In the genomic region with DNA sequence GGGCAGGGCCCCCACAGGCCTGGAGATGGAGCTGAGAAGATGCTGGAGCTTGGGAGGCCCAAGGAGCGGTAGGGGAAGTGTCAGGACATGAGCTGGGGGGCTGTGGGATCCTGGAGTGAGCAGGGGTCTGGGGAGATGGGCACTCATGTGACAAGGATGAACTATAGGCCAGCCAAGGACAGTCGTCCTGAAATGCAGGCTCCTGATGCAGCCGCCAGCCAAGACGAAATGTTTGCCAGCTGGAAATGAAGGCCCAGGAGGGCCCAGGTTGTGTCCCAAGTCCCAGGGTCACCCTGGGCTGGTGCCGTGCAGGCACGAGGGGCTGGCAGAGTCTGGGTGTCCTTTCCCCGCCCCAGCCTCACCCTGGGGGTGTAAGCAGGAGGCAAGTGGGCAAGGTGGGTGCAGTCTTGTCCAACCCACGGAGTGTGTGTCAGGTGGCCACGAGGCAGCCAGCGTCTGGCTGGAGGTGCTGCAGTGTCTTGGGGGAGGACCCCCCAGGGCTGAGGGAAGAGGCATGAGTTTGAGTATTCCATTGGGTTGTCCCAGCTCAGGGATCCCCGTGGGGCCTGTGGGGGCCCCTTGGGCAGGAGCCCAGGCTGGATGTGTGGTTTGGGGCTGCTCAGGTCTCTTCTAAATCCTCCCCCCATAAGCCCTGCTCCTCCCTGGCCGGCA, we compare ENCODE assay signal across 20 cellular contexts. TPM values are rescaled to one million over a fixed set of nuclear protein-coding genes. Genes with fewer than 3 reads are reported as not detected.
DNase-seq lines count a peak whose midpoint lies in the region; ATAC-seq and TF ChIP-seq lines count a peak whose summit lies in the region.
"Had no signal": no experiment of that assay in that cellular context is flagged by ENCODE, and none has a peak within 500 bp of the region (broad histone marks: within the 10 kb centered on the region; RNA-seq: fewer than 3 reads in every experiment).

No MANE protein-coding gene starts in this region.

- H3K4me1 ChIP-seq in left ventricle myocardium inferior (peaks cover 10% of the 10 kb centered on the region), transverse colon (no peaks in the 10 kb centered on the region)
- H3K4me1 ChIP-seq: BE2C had no signal

- no peaks in the 10 kb centered on the region for H3K9me3 Mint-ChIP-seq in neural crest cell
- H3K9me3 Mint-ChIP-seq: CD4-positive, CD25-positive, alpha-beta regulatory T cell had no signal

- no peak for TF ChIP-seq EP300 in transverse colon (IDR thresholded peaks at IDR 0.05; ENCODE audit: low read depth)

- H3K36me3 ChIP-seq in left ventricle myocardium inferior (no peaks in the 10 kb centered on the region), transverse colon (no peaks in the 10 kb centered on the region)
- H3K36me3 ChIP-seq: BE2C had no signal

- no peak for TF ChIP-seq POLR2A in transverse colon (IDR thresholded peaks at IDR 0.05)

- peak; percentile 12 for DNase-seq in left ventricle myocardium superior
- DNase-seq in left ventricle myocardium inferior, result no peak
- peak; percentile 72 for DNase-seq in coronary artery (ENCODE audit: low spot score)
- DNase-seq in neural crest cell (ENCODE audit: low read depth, low spot score), result no peak
- peak; percentile 6 for DNase-seq in transverse colon
- DNase-seq in NCI-H748 treated with DMSO at 0.1 percent for 48 hours (lab: John Stamatoyannopoulos, UW), result no peak
- no peak for DNase-seq in dermis blood vessel endothelial cell
- DNase-seq: ACHN; BE2C; CD4-positive, CD25-positive, alpha-beta regulatory T cell; NCI-H1048; NCI-H1417; NCI-H2081; NCI-H2227 treated with DMSO at 0.1 percent for 48 hours; NCI-H526 treated with DMSO at 0.1 percent for 48 hours; SHP77 had no signal

- no peak for ATAC-seq in left ventricle myocardium superior
- no peak for ATAC-seq in GM18861 (IDR thresholded peaks at IDR 0.05; ENCODE audit: unreplicated experiment)

- H3K4me3 ChIP-seq in left ventricle myocardium inferior (no peak overlapping the region), coronary artery (no peak overlapping the region), transverse colon (no peak overlapping the region)

- TF ChIP-seq CTCF in left ventricle myocardium inferior (IDR thresholded peaks at IDR 0.05; ENCODE audit: borderline replicate concordance) (no peak), coronary artery (IDR thresholded peaks at IDR 0.05) (no peak), neural crest cell (conservative IDR thresholded peaks at IDR 0.05) (no peak), transverse colon (IDR thresholded peaks at IDR 0.05) (no peak)

- in situ Hi-C loops in transverse colon (cut with MboI; ENCODE audit: low pct_ligation_motif_present in 1 of 4, low pct_unique_long_range_greater_than_20kb in 1 of 4, low sequenced_read_pairs in 3 of 4), result no loop called here

- peaks cover 52% of the 10 kb centered on the region for H3K27me3 ChIP-seq in left ventricle myocardium inferior (ENCODE audit: low read depth)
- H3K27me3 ChIP-seq in transverse colon, result peaks cover 42% of the 10 kb centered on the region
- H3K27me3 ChIP-seq: BE2C had no signal

- intact Hi-C loops in left ventricle myocardium superior (cut with micrococcal nuclease), result no loop called here
- intact Hi-C loops in left ventricle myocardium inferior (cut with micrococcal nuclease), result no loop called here
- intact Hi-C loops in transverse colon (cut with DNase I; ENCODE audit: low total_unique reads), result no loop called here

- WGBS in transverse colon (ENCODE audit: low coverage in 1 of 2), 2 donors, result 77 to 80% methylated on average over 1 to 12 of the region's 12 CpGs

- H3K9me3 ChIP-seq in left ventricle myocardium inferior (replicated peaks) (no peaks in the 10 kb centered on the region), transverse colon (no peaks in the 10 kb centered on the region)
- H3K9me3 ChIP-seq: BE2C had no signal

- no peak overlapping the region for H3K27ac ChIP-seq in left ventricle myocardium inferior (replicated peaks)
- no peak overlapping the region for H3K27ac ChIP-seq in coronary artery
- H3K27ac ChIP-seq in transverse colon, result no peak overlapping the region
- H3K27ac ChIP-seq: 22Rv1 had no signal

- no peaks in the 10 kb centered on the region for H3K4me1 Mint-ChIP-seq in neural crest cell
- H3K4me1 Mint-ChIP-seq: CD4-positive, CD25-positive, alpha-beta regulatory T cell had no signal

- H3K36me3 Mint-ChIP-seq in neural crest cell (ENCODE audit: low read depth), result no peaks in the 10 kb centered on the region
- H3K36me3 Mint-ChIP-seq: CD4-positive, CD25-positive, alpha-beta regulatory T cell had no signal

- H3K4me3 Mint-ChIP-seq in neural crest cell, result no peak overlapping the region
- H3K4me3 Mint-ChIP-seq: CD4-positive, CD25-positive, alpha-beta regulatory T cell had no signal

- peaks cover 16% of the 10 kb centered on the region for H3K27me3 Mint-ChIP-seq in neural crest cell (ENCODE audit: low read depth)
- H3K27me3 Mint-ChIP-seq: CD4-positive, CD25-positive, alpha-beta regulatory T cell had no signal

- peak overlapping the region; percentile 43 for H3K27ac Mint-ChIP-seq in neural crest cell (ENCODE audit: unreplicated experiment)
- H3K27ac Mint-ChIP-seq: CD4-positive, CD25-positive, alpha-beta regulatory T cell had no signal

RNA-seq across cellular contexts. Expression of gene MRGPRG, which starts 21.4 kb away (rescaled TPM):
- not detected for total RNA-seq in left ventricle myocardium superior
- not detected for total RNA-seq in left ventricle myocardium inferior
- not detected in 2 replicates for total RNA-seq in neural crest cell
- not detected for total RNA-seq in transverse colon
- total RNA-seq in dermis blood vessel endothelial cell, result not detected in 2 replicates
- total RNA-seq: CD4-positive, CD25-positive, alpha-beta regulatory T cell; NCI-H460; SK-MEL-5 had no signal

RNA-seq across cellular contexts. Expression of gene OSBPL5, which starts 32.1 kb away (rescaled TPM):
- total RNA-seq in left ventricle myocardium superior (15.9 TPM), left ventricle myocardium inferior (11.4 TPM), neural crest cell (30.6 and 31.4 TPM in 2 replicates), transverse colon (100 to 1,000 TPM in 2 of 4 donors, 10 to 100 TPM in 2; 37.3 to 211 (median 105) TPM), dermis blood vessel endothelial cell (74.9 and 110 TPM in 2 replicates)

RNA-seq across cellular contexts. Expression of gene MRGPRE, which starts 35.0 kb away (rescaled TPM):
- 0.42 TPM for total RNA-seq in left ventricle myocardium superior
- total RNA-seq in left ventricle myocardium inferior, result 0.36 TPM
- not detected in 2 replicates for total RNA-seq in neural crest cell
- total RNA-seq in transverse colon, result not detected
- total RNA-seq in dermis blood vessel endothelial cell, result not detected in 2 replicates
- total RNA-seq: CD4-positive, CD25-positive, alpha-beta regulatory T cell; NCI-H460; SK-MEL-5 had no signal

Comparison
In these comparisons a context has a peak if more than half of its experiments do, and no peak if none do; other contexts are left out.
1. DNase-seq: peak in left ventricle myocardium superior (single experiment), coronary artery (single experiment) and transverse colon (single experiment); none in left ventricle myocardium inferior (single experiment), neural crest cell (single experiment), NCI-H748 treated with DMSO at 0.1 percent for 48 hours (single experiment) and dermis blood vessel endothelial cell (single experiment).